ENCODE assay signal across 8 cellular contexts in genomic region chr13:106536244-106537034, GRCh38. TPM values are rescaled to one million over a fixed set of nuclear protein-coding genes. Genes with fewer than 3 reads are reported as not detected.
DNase-seq lines count a peak whose midpoint lies in the region; ATAC-seq and TF ChIP-seq lines count a peak whose summit lies in the region.

No MANE protein-coding gene starts in this region.

- DNase-seq in NCI-H128 (lab: John Stamatoyannopoulos, UW; ENCODE audit: unreplicated experiment) (peak; percentile 83), T-helper 22 cell (ENCODE audit: low read depth) (peak; percentile 55), ascending aorta (ENCODE audit: low spot score in 2 of 2) (peak in 1 of 2 donors; percentile 93), hepatic stellate cell (ENCODE audit: low spot score) (peak; percentile 84), retina (peak; percentile 96), HPDE6-E6E7 (ENCODE audit: extremely low spot score) (no peak)

- no peaks in the 10 kb centered on the region for H3K4me1 ChIP-seq in ascending aorta

- intact Hi-C loops in ascending aorta (cut with DNase I) = loop anchor here (2.0 to 10.0 kb wide), 7 partner anchors 82 to 1762 kb away; no protein-coding TSS in a partner anchor

- H3K27ac ChIP-seq in ascending aorta = peak overlapping the region; percentile 56 to 64

- peak overlapping the region; percentile 79 to 98 for H3K4me3 ChIP-seq in ascending aorta

- peak; percentile 98 for TF ChIP-seq CTCF in GM12872 (IDR thresholded peaks at IDR 0.05; ENCODE audit: insufficient read depth, low read depth, low read length)
- peak; percentile 84 to 93 (median 88) for TF ChIP-seq CTCF in ascending aorta (IDR thresholded peaks at IDR 0.05)

- H3K36me3 ChIP-seq in ascending aorta = peaks cover 0 to 4% of the 10 kb centered on the region in 2 donors

- no peaks in the 10 kb centered on the region for H3K9me3 ChIP-seq in ascending aorta

- ATAC-seq in HG02623 (IDR thresholded peaks at IDR 0.05; ENCODE audit: unreplicated experiment) = peak; percentile 33

- H3K27me3 ChIP-seq in ascending aorta = no peaks in the 10 kb centered on the region

RNA-seq across cellular contexts. Expression of gene EFNB2, which starts 1.0 kb away (rescaled TPM):
- 38.0 TPM for total RNA-seq in ascending aorta

RNA-seq across cellular contexts. Expression of gene ARGLU1, which starts 31.5 kb away (rescaled TPM):
- 79.7 TPM for total RNA-seq in ascending aorta
